In the genomic region with DNA sequence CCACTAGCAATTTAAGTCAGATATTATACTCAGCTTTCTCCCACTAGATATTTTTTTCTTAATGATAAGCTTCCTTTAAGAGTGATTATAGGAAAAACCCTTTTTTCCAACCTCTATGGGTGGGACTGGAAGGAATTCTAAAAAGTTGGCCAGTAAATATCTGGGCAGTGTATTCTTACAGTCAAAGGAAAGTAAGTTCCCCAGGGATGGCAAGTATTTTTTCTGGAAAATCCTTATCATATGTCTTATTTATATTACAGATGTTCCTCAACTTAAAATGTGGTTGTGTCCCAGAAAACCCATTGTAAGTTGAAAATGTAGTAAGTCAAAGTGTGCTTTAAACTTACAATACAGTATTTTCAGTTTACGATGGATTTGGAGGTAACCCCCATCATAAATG, we compare ENCODE assay signal across 31 cellular contexts. TPM values are rescaled to one million over a fixed set of nuclear protein-coding genes. Genes with fewer than 3 reads are reported as not detected.
"Had no signal": no experiment of that assay in that cellular context is flagged by ENCODE, and none has a peak within 500 bp of the region (broad histone marks: within the 10 kb centered on the region; RNA-seq: fewer than 3 reads in every experiment).

No MANE protein-coding gene starts in this region.

- H3K9me3 ChIP-seq: esophagus squamous epithelium, gastroesophageal sphincter, heart right ventricle, left lung, lower lobe of right lung, mucosa of descending colon had no signal

- H3K27me3 ChIP-seq: esophagus squamous epithelium, foreskin keratinocyte, gastroesophageal sphincter, heart right ventricle, left lung had no signal

- ATAC-seq: esophagus mucosa, foreskin keratinocyte, gastroesophageal sphincter, heart right ventricle, left cardiac atrium, left lung, left ventricle myocardium superior, lower lobe of right lung, mucosa of descending colon had no signal

- FAIRE-seq: colon, frontal cortex, islet of Langerhans, keratinocyte had no signal

- H3K4me3 Mint-ChIP-seq: dendritic cell treated with granulocyte-macrophage colony-stimulating factor and Interleukin-4, amounts not matched to agents 40 ng/mL and 50 ng/mL, for 4 days; mesothelial cell of epicardium; naive B cell had no signal

- H3K36me3 ChIP-seq: gastroesophageal sphincter, heart right ventricle, left lung, lower lobe of right lung had no signal

- H3K4me1 Mint-ChIP-seq: mesothelial cell of epicardium had no signal

- H3K4me1 ChIP-seq: esophagus squamous epithelium, foreskin keratinocyte, gastroesophageal sphincter, left lung, lower lobe of right lung had no signal

- H3K27ac Mint-ChIP-seq: dendritic cell treated with granulocyte-macrophage colony-stimulating factor and Interleukin-4, amounts not matched to agents 40 ng/mL and 50 ng/mL, for 4 days; mesothelial cell of epicardium had no signal

- H3K27me3 Mint-ChIP-seq: dendritic cell treated with granulocyte-macrophage colony-stimulating factor and Interleukin-4, amounts not matched to agents 40 ng/mL and 50 ng/mL, for 4 days; naive B cell had no signal

- H3K4me3 ChIP-seq: coronary artery, esophagus squamous epithelium, gastroesophageal sphincter, heart right ventricle, left lung, lower lobe of right lung, mucosa of descending colon had no signal

- H3K9me3 Mint-ChIP-seq: dendritic cell treated with granulocyte-macrophage colony-stimulating factor and Interleukin-4, amounts not matched to agents 40 ng/mL and 50 ng/mL, for 4 days; mesothelial cell of epicardium; naive B cell had no signal

- H3K27ac ChIP-seq: coronary artery, epithelial cell of prostate, esophagus squamous epithelium, foreskin keratinocyte, gastroesophageal sphincter, heart right ventricle, left lung, lower lobe of right lung had no signal

- DNase-seq: cerebellar nuclear complex; effector CD8-positive, alpha-beta T cell; erythroblast; esophagus squamous epithelium; foreskin keratinocyte; head of caudate nucleus; heart right ventricle; hippocampal formation; left cardiac atrium; left lung; left ventricle myocardium superior; lower lobe of right lung; mesenchymal stem cell; mucosa of descending colon; naive B cell had no signal

RNA-seq across cellular contexts. Expression of a gene that starts 53.3 kb away (rescaled TPM):
- total RNA-seq: dermis microvascular lymphatic vessel endothelial cell, esophagus mucosa, esophagus squamous epithelium, fibroblast of villous mesenchyme, foreskin keratinocyte, frontal cortex, gastroesophageal sphincter, heart right ventricle, kidney epithelial cell, left cardiac atrium, left lung, left ventricle myocardium superior, lower leg skin, lower lobe of right lung, lung microvascular endothelial cell, mesenteric fat pad, mesothelial cell of epicardium had no signal
- polyA plus RNA-seq: keratinocyte had no signal
